In the genomic region with DNA sequence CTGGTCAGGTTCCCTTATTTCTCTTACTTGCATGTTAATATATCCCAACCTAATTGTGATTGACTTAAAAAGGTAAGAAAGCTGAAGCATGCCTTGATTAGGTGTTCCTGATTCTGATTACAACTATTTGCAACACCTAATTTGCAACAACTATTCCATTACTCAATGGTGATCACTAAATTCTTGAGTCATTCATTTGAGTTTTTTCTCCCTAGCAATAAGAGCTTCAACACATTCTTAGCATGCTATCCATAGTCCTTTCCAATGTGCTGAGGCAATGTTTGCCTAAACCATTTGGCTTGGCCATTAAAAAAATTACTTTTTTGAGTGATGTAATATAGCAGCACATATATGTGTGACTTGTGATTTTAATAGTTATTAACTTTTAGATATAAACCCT, we compare ENCODE assay signal across 25 cellular contexts.
"Had no signal": no experiment of that assay in that cellular context is flagged by ENCODE, and none has a peak within 500 bp of the region (broad histone marks: within the 10 kb centered on the region; RNA-seq: fewer than 3 reads in every experiment).

No MANE protein-coding gene starts in this region.

- H3K4me1 ChIP-seq: esophagus squamous epithelium, gastrocnemius medialis, heart right ventricle, lower lobe of right lung had no signal

- H3K4me3 ChIP-seq: coronary artery, dorsolateral prefrontal cortex, esophagus squamous epithelium, gastrocnemius medialis, heart right ventricle, lower lobe of right lung had no signal

- H3K4me1 Mint-ChIP-seq: immature natural killer cell had no signal

- H3K36me3 ChIP-seq: esophagus squamous epithelium, gastrocnemius medialis, heart right ventricle, lower lobe of right lung had no signal

- H3K36me3 Mint-ChIP-seq: immature natural killer cell had no signal

- ATAC-seq: esophagus mucosa, gastrocnemius medialis, heart right ventricle, left colon, left lobe of liver, left ventricle myocardium superior, lower lobe of right lung had no signal

- H3K9me3 ChIP-seq: esophagus squamous epithelium, gastrocnemius medialis, heart right ventricle, lower lobe of right lung had no signal

- DNase-seq: dermis blood vessel endothelial cell; dorsolateral prefrontal cortex; effector CD4-positive, alpha-beta T cell; effector memory CD4-positive, alpha-beta T cell; erythroblast; esophagus squamous epithelium; foreskin fibroblast; foreskin melanocyte; gastrocnemius medialis; glutamatergic neuron; head of caudate nucleus; heart right ventricle; hippocampal formation; immature natural killer cell; islet precursor cell; kidney; left colon; left ventricle myocardium superior; lower lobe of right lung; mesenchymal stem cell; midbrain had no signal

- H3K27ac ChIP-seq: coronary artery, dorsolateral prefrontal cortex, epithelial cell of prostate, esophagus squamous epithelium, gastrocnemius medialis, heart right ventricle, lower lobe of right lung had no signal

- H3K27me3 ChIP-seq: dorsolateral prefrontal cortex, esophagus squamous epithelium, gastrocnemius medialis, heart right ventricle had no signal

- H3K4me3 Mint-ChIP-seq: immature natural killer cell had no signal

- H3K27ac Mint-ChIP-seq: immature natural killer cell had no signal
